ENCODE assay signal across 2 cellular contexts in the genomic region with DNA sequence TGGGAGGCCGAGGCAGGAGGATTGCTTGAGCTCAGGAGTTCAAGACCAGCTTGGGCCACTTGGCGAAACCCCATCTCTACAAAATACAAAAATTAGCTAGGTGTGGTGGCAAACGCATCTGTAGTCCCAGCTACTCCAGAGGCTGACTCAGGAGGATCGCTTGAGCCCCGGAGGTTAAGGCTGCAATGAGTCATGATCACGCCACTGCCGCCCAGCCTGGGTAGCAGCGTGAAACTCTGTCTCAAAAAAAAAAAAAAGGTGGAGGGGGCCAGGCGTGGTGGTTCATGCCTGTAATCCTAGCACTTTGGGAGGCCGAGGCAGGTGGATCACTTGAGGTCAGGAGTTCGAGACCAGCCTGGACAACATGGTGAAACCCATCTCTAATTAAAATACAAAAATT.
TF ChIP-seq lines count a peak whose summit lies in the region.
"Not testable (repeated sequence)": the region's sequence is repeated elsewhere in the genome, so short reads cannot be mapped to it uniquely, and the experiment has no call there.

No MANE protein-coding gene starts in this region.

TF ChIP-seq in A549, 52 proteins besides CTCF, POLR2A, EP300 and RAD21:
- TF ChIP-seq FOSL2 (IDR thresholded peaks at IDR 0.05) = not testable (repeated sequence)
- TF ChIP-seq FOSL2 (CRISPR knock-in tag; IDR thresholded peaks at IDR 0.05) = peak; percentile 48
TF ChIP-seq in A549: peak in this region for 1; not testable (repeated sequence) for 51.

TF ChIP-seq in K562, 482 proteins besides CTCF, POLR2A, EP300 and RAD21:
- TF ChIP-seq SMARCA4 (IDR thresholded peaks at IDR 0.05) = peak; percentile 58
- peak; percentile 84 for TF ChIP-seq BCOR (IDR thresholded peaks at IDR 0.05)
- TF ChIP-seq ZNF384 (IDR thresholded peaks at IDR 0.05; ENCODE audit: low read depth, low read length) = peak; percentile 85
- TF ChIP-seq C11orf30 (IDR thresholded peaks at IDR 0.05; ENCODE audit: low read depth) = peak; percentile 32; the same call in 1 of the 2 replicates
- TF ChIP-seq KDM1A (IDR thresholded peaks at IDR 0.05) = peak in 1 of 2 experiments; percentile 65; a peak in 1 of 4 replicates
- peak in 1 of 2 experiments; percentile 12; a peak in 1 of 4 replicates for TF ChIP-seq RCOR1 (IDR thresholded peaks at IDR 0.05; ENCODE audit: borderline replicate concordance in 1 of 2, low read depth in 2 of 2, low read length in 2 of 2)
- TF ChIP-seq JUN (IDR thresholded peaks at IDR 0.05; ENCODE audit: borderline replicate concordance, low read depth, low read length) = peak; percentile 80
- TF ChIP-seq JUN (CRISPR knock-in tag; IDR thresholded peaks at IDR 0.05; ENCODE audit: borderline replicate concordance) = not testable (repeated sequence)
- TF ChIP-seq DPF2 (IDR thresholded peaks at IDR 0.05) = peak; percentile 70
- peak; percentile 7; the same call in 1 of the 2 replicates for TF ChIP-seq MTA2 (IDR thresholded peaks at IDR 0.05; ENCODE audit: low read depth)
- TF ChIP-seq MAFK (IDR thresholded peaks at IDR 0.05; ENCODE audit: low read length) = 0 out of 2 replicates have a peak, but pooled peaks have one; percentile 16
- TF ChIP-seq SREBF1 (IDR thresholded peaks at IDR 0.05; ENCODE audit: borderline replicate concordance, low read depth, low read length) = 0 out of 2 replicates have a peak, but pooled peaks have one; percentile 52
- peak; percentile 91 for TF ChIP-seq JUND (IDR thresholded peaks at IDR 0.05; ENCODE audit: borderline replicate concordance, low read depth, low read length)
- TF ChIP-seq JUND (tag; IDR thresholded peaks at IDR 0.05; ENCODE audit: borderline replicate concordance, low read depth, low read length) = peak; percentile 38; the same call in 1 of the 3 replicates
- TF ChIP-seq, protein P1, sequence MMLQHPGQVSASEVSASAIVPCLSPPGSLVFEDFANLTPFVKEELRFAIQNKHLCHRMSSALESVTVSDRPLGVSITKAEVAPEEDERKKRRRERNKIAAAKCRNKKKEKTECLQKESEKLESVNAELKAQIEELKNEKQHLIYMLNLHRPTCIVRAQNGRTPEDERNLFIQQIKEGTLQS (IDR thresholded peaks at IDR 0.05) = peak; percentile 88
- TF ChIP-seq, protein P1 (CRISPR knock-in tag; conservative IDR thresholded peaks at IDR 0.05) = not testable (repeated sequence)
- 0 out of 2 replicates have a peak, but pooled peaks have one; percentile 36 for TF ChIP-seq HDAC2 (IDR thresholded peaks at IDR 0.05)
- peak; percentile 5 for TF ChIP-seq FOS (IDR thresholded peaks at IDR 0.05; ENCODE audit: extremely low read depth, insufficient read length)
- TF ChIP-seq ARID1B (IDR thresholded peaks at IDR 0.05) = peak; percentile 59
- TF ChIP-seq FOSL1 (tag; conservative IDR thresholded peaks at IDR 0.05) = peak; percentile 94
- peak; percentile 69 for TF ChIP-seq SMARCE1 (IDR thresholded peaks at IDR 0.05)
- peak; percentile 87 for TF ChIP-seq ADNP (tag; IDR thresholded peaks at IDR 0.05)
